Comparison of ENCODE assay signal across 8 cellular contexts in genomic region chr13:21670006-21670882, GRCh38. TPM values are rescaled to one million over a fixed set of nuclear protein-coding genes. Genes with fewer than 3 reads are reported as not detected.
DNase-seq lines count a peak whose midpoint lies in the region; ATAC-seq and TF ChIP-seq lines count a peak whose summit lies in the region.

No MANE protein-coding gene starts in this region.

- no peaks in the 10 kb centered on the region for H3K79me2 ChIP-seq in H9 (ENCODE audit: insufficient read depth, low read length)
- no peaks in the 10 kb centered on the region for H3K79me2 ChIP-seq in MM.1S (ENCODE audit: low read length)

- peaks cover 8% of the 10 kb centered on the region; the same call in 1 of the 2 replicates for H3K4me1 ChIP-seq in H9 (ENCODE audit: insufficient read depth, low read length)
- H3K4me1 ChIP-seq in MM.1S (ENCODE audit: low read length): peaks cover 10% of the 10 kb centered on the region; the same call in 1 of the 2 replicates

- H3K23me2 ChIP-seq in H9 (ENCODE audit: insufficient read length, low read depth, low read length, poor library complexity, severe bottlenecking): peaks cover 30% of the 10 kb centered on the region

- peak; percentile 18 for ATAC-seq in left lobe of liver

- DNase-seq in H9: peak; percentile 72
- peak; percentile 70 for DNase-seq in MM.1S
- peak; percentile 40 for DNase-seq in WERI-Rb-1
- peak; percentile 50 for DNase-seq in cerebellar cortex (ENCODE audit: low spot score)
- no peak for DNase-seq in left lobe of liver (ENCODE audit: low spot score)
- DNase-seq in stimulated activated CD4-positive, alpha-beta T cell treated with anti-CD3 and anti-CD28 coated beads, Interleukin-4, amount 100 ng/mL, for 4 hours: peak; percentile 66 to 67
- no peak for DNase-seq in cortex of kidney (lab: John Stamatoyannopoulos, UW)

- no peaks in the 10 kb centered on the region for H3K36me3 Mint-ChIP-seq in H9 (ENCODE audit: insufficient read depth in 1 of 3, low read depth in 3 of 3)

- H3K4me1 Mint-ChIP-seq in H9: peaks cover 35 to 40% of the 10 kb centered on the region in 2 experiments

- H3K36me3 ChIP-seq in MM.1S (replicated peaks; ENCODE audit: insufficient read depth, low read length) (no peaks in the 10 kb centered on the region), WERI-Rb-1 (no peaks in the 10 kb centered on the region)

- no peak overlapping the region for H4K91ac ChIP-seq in H9 (ENCODE audit: insufficient read length, low read depth, low read length)

- peaks cover 82% of the 10 kb centered on the region for H3K27me3 Mint-ChIP-seq in H9 (ENCODE audit: low read depth)

- H3K27me3 ChIP-seq in H9 (ENCODE audit: insufficient read depth, low read length) (peaks cover 51% of the 10 kb centered on the region), MM.1S (replicated peaks; ENCODE audit: insufficient read depth, low read length) (no peaks in the 10 kb centered on the region), WERI-Rb-1 (ENCODE audit: insufficient read depth, low read depth, severe bottlenecking) (peaks cover 94% of the 10 kb centered on the region)

- H3K4ac ChIP-seq in H9 (ENCODE audit: low read depth, low read length): no peak overlapping the region

- H3K9me3 Mint-ChIP-seq in H9: peaks cover 0 to 2% of the 10 kb centered on the region in 2 experiments; a peak in 2 of 5 replicates

- no peak overlapping the region for H2AK5ac ChIP-seq in H9 (ENCODE audit: insufficient read length, low read length)

- H3K27ac Mint-ChIP-seq in H9: no peak overlapping the region

- H3K27ac ChIP-seq in H9 (ENCODE audit: insufficient read length, low read depth, low read length) (no peak overlapping the region), MM.1S (ENCODE audit: low read length) (peak overlapping the region; percentile 81), WERI-Rb-1 (no peak overlapping the region)

- H2AFZ ChIP-seq in H9 (ENCODE audit: low read length) (peak overlapping the region; percentile 66), MM.1S (ENCODE audit: low read length) (peak overlapping the region; percentile 75)

- H3K23ac ChIP-seq in H9 (ENCODE audit: insufficient read length, low read depth, low read length): no peak overlapping the region

- H2BK20ac ChIP-seq in H9 (ENCODE audit: low read depth, low read length, poor library complexity, severe bottlenecking): no peak overlapping the region

- H3K9me3 ChIP-seq in H9 (ENCODE audit: control insufficient read depth, low read depth, low read length) (no peaks in the 10 kb centered on the region), MM.1S (replicated peaks; ENCODE audit: insufficient read depth, low read length) (no peaks in the 10 kb centered on the region), WERI-Rb-1 (ENCODE audit: severe bottlenecking) (peaks cover 22% of the 10 kb centered on the region)

- peaks cover 17% of the 10 kb centered on the region for H3F3A ChIP-seq in MM.1S (ENCODE audit: insufficient read depth, low read length)

- H3K4me3 ChIP-seq in GM08714 (ENCODE audit: low read length): peak overlapping the region; percentile 71; the same call in 1 of the 2 replicates
- peak overlapping the region; percentile 70 for H3K4me3 ChIP-seq in MM.1S (ENCODE audit: low read length)
- peak overlapping the region; percentile 20 for H3K4me3 ChIP-seq in WERI-Rb-1 (ENCODE audit: low read depth, low read length)

- no peak overlapping the region for H2BK120ac ChIP-seq in H9 (ENCODE audit: low read depth, low read length, poor library complexity, severe bottlenecking)

- H4K20me1 ChIP-seq in H9 (ENCODE audit: control insufficient read depth, insufficient read depth, insufficient read length) (no peaks in the 10 kb centered on the region), MM.1S (ENCODE audit: insufficient read depth, low read length) (no peaks in the 10 kb centered on the region)

- peak overlapping the region; percentile 44 for H3K9ac ChIP-seq in H9 (ENCODE audit: extremely low read depth, insufficient read length, low read length)
- peak overlapping the region; percentile 81 for H3K9ac ChIP-seq in MM.1S (ENCODE audit: low read length)

- peak overlapping the region; percentile 99 for H3K4me2 ChIP-seq in H9 (ENCODE audit: insufficient read depth, insufficient read length, low read length)
- peak overlapping the region; percentile 85; the same call in 1 of the 2 replicates for H3K4me2 ChIP-seq in MM.1S (ENCODE audit: low read depth, low read length)

- no peaks in the 10 kb centered on the region for H3K79me1 ChIP-seq in H9 (ENCODE audit: insufficient read depth, low read depth, low read length, poor library complexity, severe bottlenecking)

- peak overlapping the region; percentile 84 for H3K18ac ChIP-seq in H9 (ENCODE audit: insufficient read length, low read depth, low read length)

- TF ChIP-seq CTCF in H9 (conservative IDR thresholded peaks at IDR 0.05) (no peak), MM.1S (IDR thresholded peaks at IDR 0.05; ENCODE audit: low read length) (peak; percentile 20; the same call in 1 of the 2 replicates), WERI-Rb-1 (IDR thresholded peaks at IDR 0.05; ENCODE audit: low read depth, low read length) (peak; percentile 12; the same call in 1 of the 2 replicates)

- H3K56ac ChIP-seq in H9 (ENCODE audit: insufficient read length, low read depth, low read length): no peak overlapping the region

- no peak overlapping the region for H2BK15ac ChIP-seq in H9 (ENCODE audit: low read depth, low read length)

- no peaks in the 10 kb centered on the region for H3K9me2 ChIP-seq in MM.1S (replicated peaks; ENCODE audit: insufficient read depth, low read length)

- no CpG with 5 or more reads among the region's 70 CpGs for WGBS in H9 (ENCODE audit: extremely low coverage, insufficient read length, low lambda C conversion rate)

- no peak overlapping the region for H2BK12ac ChIP-seq in H9 (ENCODE audit: insufficient read length, low read depth, low read length)

- H3T11ph ChIP-seq in H9 (ENCODE audit: low read length): no peak overlapping the region

- H3K14ac ChIP-seq in H9 (ENCODE audit: insufficient read depth, low read length): peak overlapping the region; percentile 76

- peak overlapping the region; percentile 76 to 91 for H3K4me3 Mint-ChIP-seq in H9

- no peak overlapping the region for H4K5ac ChIP-seq in H9 (ENCODE audit: insufficient read length, low read depth, low read length)

- H2BK5ac ChIP-seq in H9 (ENCODE audit: insufficient read length, low read length): no peak overlapping the region

- H4K8ac ChIP-seq in H9 (replicated peaks; ENCODE audit: insufficient read length, low read depth, low read length): no peak overlapping the region

RNA-seq across cellular contexts. Expression of gene FGF9, which starts 0.6 kb away (rescaled TPM):
- total RNA-seq in H9 (2021): 0.20 and 0.22 TPM in 2 replicates
- total RNA-seq in left lobe of liver: not detected

Comparison
In these comparisons a context has a peak if more than half of its experiments do, and no peak if none do; other contexts are left out.
1. H3K4me3 ChIP-seq: peak in every context shown above with its lines; median percentile 71 in GM08714; 70 in MM.1S; 20 in WERI-Rb-1.
2. DNase-seq: peak in H9 (single experiment), MM.1S (single experiment), WERI-Rb-1 (single experiment), cerebellar cortex (single experiment) and stimulated activated CD4-positive, alpha-beta T cell treated with anti-CD3 and anti-CD28 coated beads, Interleukin-4, amount 100 ng/mL, for 4 hours (2 of 2); none in left lobe of liver (single experiment) and cortex of kidney (single experiment).